29 cellular contexts compared by ENCODE assay signal in genomic region chr3:89250742-89251141, GRCh38.
"Had no signal": no experiment of that assay in that cellular context is flagged by ENCODE, and none has a peak within 500 bp of the region (broad histone marks: within the 10 kb centered on the region; RNA-seq: fewer than 3 reads in every experiment).

No MANE protein-coding gene starts in this region.

- ATAC-seq: activated CD8-positive, alpha-beta T cell treated with anti-CD3 and anti-CD28 coated beads for 36 hours; activated T-cell treated with anti-CD3 and anti-CD28 coated beads, Interleukin-2, amount 50 U/mL, for 72 hours; activated T-helper 17 cell treated with anti-CD3 and anti-CD28 coated beads, Interleukin-2, amount 50 U/mL, for 72 hours; PC-3; Right ventricle myocardium inferior; SK-N-SH treated with all-trans-retinoic acid at 6 μM for 48 hours had no signal

- DNase-seq: activated CD4-positive, alpha-beta T cell treated with anti-CD3 and anti-CD28 coated beads, Interleukin-2, amount 10 ng/mL, durations not matched to agents 24 days and 14 days; activated CD4-positive, alpha-beta T cell treated with anti-CD3 and anti-CD28 coated beads, Interleukin-2, amount 50 U/mL, for 4 hours; activated CD8-positive, alpha-beta T cell treated with anti-CD3 and anti-CD28 coated beads for 36 hours; activated effector memory CD4-positive, alpha-beta T cell treated with anti-CD3 and anti-CD28 coated beads, Interleukin-2, amount 50 U/mL, for 16 hours; activated naive CD4-positive, alpha-beta T cell treated with Interleukin-2 at 50 U/mL for 16 hours; activated naive CD8-positive, alpha-beta T cell treated with anti-CD3 and anti-CD28 coated beads, Interleukin-2, amount 10 ng/mL, durations not matched to agents 7 days and 5 days; activated T-cell treated with anti-CD3 and anti-CD28 coated beads, Interleukin-2, amount 50 U/mL, for 1 hour; activated T-cell treated with anti-CD3 and anti-CD28 coated beads, Interleukin-2, amount 50 U/mL, for 72 hours; amygdala; colonic mucosa; NCI-H1105; NCI-H1417 treated with DMSO at 0.1 percent for 48 hours; NCI-H187 treated with DMSO at 0.1 percent for 48 hours; NCI-H2081; NCI-H510A; NCI-H69; NK-92 treated with Interleukin-12 subunit alpha and Interleukin-12 subunit beta, amount 100 ng/mL, for 24 hours; PC-3; SIG-M5; SW 1271; T-helper 1 cell; T-helper 2 cell; T-helper 9 cell had no signal

- H3K27ac ChIP-seq: ascending aorta, cardiac muscle cell, colonic mucosa, RWPE1 had no signal

- H3K27me3 ChIP-seq: ascending aorta, cardiac muscle cell, colonic mucosa had no signal

- H3K9me3 ChIP-seq: ascending aorta, colonic mucosa had no signal

- H3K4me3 ChIP-seq: ascending aorta, cardiac muscle cell, colonic mucosa had no signal

- H3K36me3 ChIP-seq: ascending aorta, cardiac muscle cell, colonic mucosa had no signal

- H3K4me1 ChIP-seq: ascending aorta, colonic mucosa had no signal
